Comparison of ENCODE assay signal across 10 cellular contexts in genomic region chr20:53660947-53661381, GRCh38.
DNase-seq lines count a peak whose midpoint lies in the region; ATAC-seq and TF ChIP-seq lines count a peak whose summit lies in the region.
"Had no signal": no experiment of that assay in that cellular context is flagged by ENCODE, and none has a peak within 500 bp of the region (broad histone marks: within the 10 kb centered on the region; RNA-seq: fewer than 3 reads in every experiment).

No MANE protein-coding gene starts in this region.

- H2BK12ac ChIP-seq in neuronal stem cell (ENCODE audit: low read length), result no peak overlapping the region

- DNase-seq in Caco-2 (peak in 1 of 2 experiments; percentile 32), dedifferentiated amniotic fluid mesenchymal stem cell (ENCODE audit: extremely low spot score) (peak; percentile 40), neuronal stem cell (ENCODE audit: low spot score) (no peak), NCI-H446 (lab: John Stamatoyannopoulos, UW) (no peak), occipital lobe (lab: John Stamatoyannopoulos, UW) (no peak)
- DNase-seq: Kasumi-1 had no signal

- H4K91ac ChIP-seq in neuronal stem cell (ENCODE audit: low read depth, low read length, poor library complexity), result no peak overlapping the region

- no peaks in the 10 kb centered on the region for H4K20me1 ChIP-seq in KMS-11 (ENCODE audit: insufficient read depth)

- no peak overlapping the region for H4K8ac ChIP-seq in neuronal stem cell (ENCODE audit: low read depth, low read length)

- intact Hi-C loops in Caco-2 (cut with micrococcal nuclease; ENCODE audit: unreplicated experiment), result loop anchor here (5.0 kb wide), 2 partner anchors 84 to 206 kb away; no protein-coding TSS in a partner anchor

- H3K27ac Mint-ChIP-seq in Caco-2 (ENCODE audit: unreplicated experiment), result peak overlapping the region; percentile 67

- no peaks in the 10 kb centered on the region for H3K79me1 ChIP-seq in neuronal stem cell (ENCODE audit: low read depth, low read length)

- H3K9ac ChIP-seq in KMS-11, result peak overlapping the region; percentile 67
- no peak overlapping the region for H3K9ac ChIP-seq in neuronal stem cell (ENCODE audit: low read depth, low read length, poor library complexity)

- TF ChIP-seq CTCF in Caco-2 (IDR thresholded peaks at IDR 0.05; ENCODE audit: insufficient read depth in 1 of 2, low read depth in 1 of 2, low read length in 1 of 2, severe bottlenecking in 1 of 2, unreplicated experiment in 1 of 2), result no peak
- no peak; the same call in 1 of the 2 replicates for TF ChIP-seq CTCF in KMS-11 (conservative IDR thresholded peaks at IDR 0.05; ENCODE audit: low read depth, low read length)

- no peak overlapping the region for H3K23ac ChIP-seq in neuronal stem cell (ENCODE audit: low read depth, low read length, poor library complexity)

- H3K4ac ChIP-seq in neuronal stem cell (ENCODE audit: low read length), result no peak overlapping the region

- H2AFZ ChIP-seq in KMS-11 (ENCODE audit: low read depth), result peak overlapping the region; percentile 92
- H2AFZ ChIP-seq in neuronal stem cell (ENCODE audit: low read length), result peak overlapping the region; percentile 77

- H3K36me3 ChIP-seq in Caco-2 (ENCODE audit: control insufficient read depth, insufficient read depth, low read length) (no peaks in the 10 kb centered on the region), KMS-11 (ENCODE audit: insufficient read depth) (no peaks in the 10 kb centered on the region), neuronal stem cell (replicated peaks in 1 of 2; ENCODE audit: control insufficient read depth in 2 of 2, insufficient read depth in 2 of 2, low read length in 2 of 2) (no peaks in the 10 kb centered on the region)

- H3K27me3 ChIP-seq in Caco-2 (replicated peaks; ENCODE audit: control insufficient read depth, insufficient read depth, low read length), result no peaks in the 10 kb centered on the region
- no peaks in the 10 kb centered on the region for H3K27me3 ChIP-seq in KMS-11 (ENCODE audit: insufficient read depth, low read depth)
- H3K27me3 ChIP-seq in neuronal stem cell (ENCODE audit: control insufficient read depth in 3 of 3, insufficient read depth in 3 of 3, low read depth in 1 of 3, low read length in 3 of 3), result no peaks in the 10 kb centered on the region

- H3K79me2 ChIP-seq in KMS-11 (ENCODE audit: insufficient read depth, low read depth), result peaks cover 28% of the 10 kb centered on the region

- H3K9me3 ChIP-seq in Caco-2 (no peaks in the 10 kb centered on the region), neuronal stem cell (replicated peaks in 1 of 2; ENCODE audit: control insufficient read depth in 2 of 2, insufficient read depth in 1 of 2, low read depth in 1 of 2, low read length in 2 of 2) (no peaks in the 10 kb centered on the region)

- H3K4me1 Mint-ChIP-seq in Caco-2 (ENCODE audit: low read depth, unreplicated experiment), result peaks cover 48% of the 10 kb centered on the region

- H3K4me3 Mint-ChIP-seq in Caco-2 (ENCODE audit: unreplicated experiment), result no peak overlapping the region

- H2BK5ac ChIP-seq in neuronal stem cell (ENCODE audit: low read length), result no peak overlapping the region

- H3K4me1 ChIP-seq in Caco-2 (peaks cover 25% of the 10 kb centered on the region), KMS-11 (ENCODE audit: low read depth, poor library complexity, severe bottlenecking) (peaks cover 83% of the 10 kb centered on the region), neuronal stem cell (ENCODE audit: control insufficient read depth in 2 of 2, insufficient read depth in 1 of 2, low read depth in 1 of 2, low read length in 2 of 2) (peaks cover 8 to 11% of the 10 kb centered on the region in 2 donors)

- no peak overlapping the region for H3K4me3 ChIP-seq in Caco-2 (ENCODE audit: low read depth, low read length)
- no peak overlapping the region for H3K4me3 ChIP-seq in KMS-11 (IDR thresholded peaks at IDR 0.05; ENCODE audit: insufficient read depth, low read depth, low read length)
- H3K4me3 ChIP-seq in neuronal stem cell (ENCODE audit: low read length in 2 of 2), result no peak overlapping the region

- H3K27me3 Mint-ChIP-seq in Caco-2 (ENCODE audit: insufficient read depth, unreplicated experiment), result no peaks in the 10 kb centered on the region
- H3K27me3 Mint-ChIP-seq: type B pancreatic cell had no signal

- no peak for ATAC-seq in GM19328 (IDR thresholded peaks at IDR 0.05; ENCODE audit: unreplicated experiment)
- no peak for ATAC-seq in HG02885 (IDR thresholded peaks at IDR 0.05; ENCODE audit: poor library complexity, unreplicated experiment)

- no TSS peak for BruUV-seq in Caco-2 (replicated peaks; lab: Mats Ljungman, UMichigan)

- H3K27ac ChIP-seq in KMS-11 (peak overlapping the region; percentile 83), neuronal stem cell (replicated peaks; ENCODE audit: low read length) (peak overlapping the region; percentile 24)

- no peak overlapping the region for H2BK15ac ChIP-seq in neuronal stem cell (ENCODE audit: low read length)

- no peak overlapping the region for H2AK5ac ChIP-seq in neuronal stem cell (ENCODE audit: low read depth, low read length)

- no peaks in the 10 kb centered on the region for H3K9me3 Mint-ChIP-seq in Caco-2 (ENCODE audit: unreplicated experiment)
- H3K9me3 Mint-ChIP-seq: type B pancreatic cell had no signal

- H2BK120ac ChIP-seq in neuronal stem cell (ENCODE audit: low read depth, low read length), result no peak overlapping the region

- H3K14ac ChIP-seq in neuronal stem cell (ENCODE audit: low read length), result no peak overlapping the region

- CTCF ChIA-PET in Caco-2 (lab: Charles Lee), result interaction anchor here (0.8 to 2.6 kb wide), 3 partner anchors 17 to 205 kb away, joined by 3 to 9 read pairs (median 5); no protein-coding TSS in a partner anchor

- no peak overlapping the region for H3K18ac ChIP-seq in neuronal stem cell (ENCODE audit: low read length)

- H3K36me3 Mint-ChIP-seq in Caco-2 (ENCODE audit: insufficient read depth, unreplicated experiment), result no peaks in the 10 kb centered on the region
- H3K36me3 Mint-ChIP-seq: type B pancreatic cell had no signal

- H3K4me2 ChIP-seq in KMS-11, result peak overlapping the region; percentile 96
- H3K4me2 ChIP-seq in neuronal stem cell (ENCODE audit: insufficient read depth, low read length, poor library complexity, severe bottlenecking), result no peak overlapping the region

- WGBS in neuronal stem cell (ENCODE audit: extremely low coverage in 2 of 2, insufficient read length in 2 of 2, insufficient replicate concordance in 1 of 2), 2 donors, result no CpG with 5 or more reads among the region's 6 CpGs

- POLR2A ChIA-PET in Caco-2 (lab: Charles Lee), result interaction anchor here (0.6 to 1.4 kb wide), 4 partner anchors 12 to 77 kb away, joined by 3 to 10 read pairs (median 4); partner anchors contain the start of gene ZNF217
